16 cellular contexts compared by ENCODE assay signal in genomic region chr11:102552020-102552419, GRCh38. TPM values are rescaled to one million over a fixed set of nuclear protein-coding genes. Genes with fewer than 3 reads are reported as not detected.
DNase-seq lines count a peak whose midpoint lies in the region; ATAC-seq, FAIRE-seq and TF ChIP-seq lines count a peak whose summit lies in the region.
"Had no signal": no experiment of that assay in that cellular context is flagged by ENCODE, and none has a peak within 500 bp of the region (broad histone marks: within the 10 kb centered on the region; RNA-seq: fewer than 3 reads in every experiment).

No MANE protein-coding gene starts in this region.

- no peaks in the 10 kb centered on the region for H3K9me2 ChIP-seq in Karpas-422 (replicated peaks; ENCODE audit: insufficient read depth, low read length)

- FAIRE-seq in GM12878 (lab: Jason Lieb, UNC) (no peak), urothelium cell line (lab: Jason Lieb, UNC) (peak; percentile 53)

- H3K79me2 ChIP-seq in Karpas-422 (ENCODE audit: low read length) (no peaks in the 10 kb centered on the region), GM12878 (ENCODE audit: control insufficient read depth, insufficient read depth, low read length) (no peaks in the 10 kb centered on the region)

- in situ Hi-C loops in GM12878 (cut with MboI) = no loop called here

- H3K4me3 ChIP-seq in Karpas-422 (ENCODE audit: low read length) = no peak overlapping the region
- no peak overlapping the region for H3K4me3 ChIP-seq in GM12878
- H3K4me3 ChIP-seq in lower lobe of right lung = no peak overlapping the region
- no peak overlapping the region for H3K4me3 ChIP-seq in uterus
- no peak overlapping the region for H3K4me3 ChIP-seq in endodermal cell (ENCODE audit: low read length)
- H3K4me3 ChIP-seq: BLaER1, right lobe of liver had no signal

- SMC1A ChIA-PET in GM12878 (lab: Charles Lee; ENCODE audit: uncharacterized antibody, unreplicated experiment) = interaction anchor here (0.7 to 18.2 kb wide), 15 partner anchors 7 to 154 kb away, joined by 3 to 399 read pairs (median 7); no protein-coding TSS in a partner anchor

- H3K9me3 Mint-ChIP-seq in endodermal cell = no peaks in the 10 kb centered on the region

- H3K27ac ChIP-seq in Karpas-422 (ENCODE audit: low read length) = no peak overlapping the region
- H3K27ac ChIP-seq in GM12878 (ENCODE audit: control insufficient read depth, insufficient read depth) = peak overlapping the region; percentile 4; the same call in 1 of the 2 replicates
- H3K27ac ChIP-seq in lower lobe of right lung = peak overlapping the region; percentile 70
- H3K27ac ChIP-seq in uterus = no peak overlapping the region
- no peak overlapping the region for H3K27ac ChIP-seq in endodermal cell (ENCODE audit: low read depth, low read length)
- H3K27ac ChIP-seq: BLaER1, right lobe of liver had no signal

- no peak for DNase-seq in Karpas-422
- no peak for DNase-seq in GM12878 (ENCODE audit: low read depth, low spot score)
- no peak for DNase-seq in lower lobe of right lung
- peak; percentile 67 for DNase-seq in urothelium cell line (ENCODE audit: low spot score)
- no peak for DNase-seq in uterus
- DNase-seq in AG08396 (ENCODE audit: low spot score) = no peak
- DNase-seq in endodermal cell = no peak
- DNase-seq: activated CD4-positive, CD25-positive, alpha-beta regulatory T cell treated with anti-CD3 and anti-CD28 coated beads, Interleukin-2, amount 50 U/mL, for 72 hours; effector CD8-positive, alpha-beta T cell; HCEC 1CT; Kasumi-1; left cardiac atrium; NCI-H1417 treated with DMSO at 0.1 percent for 48 hours; NCI-H2171; right lobe of liver had no signal

- H3K4me1 ChIP-seq in Karpas-422 (ENCODE audit: low read length) = no peaks in the 10 kb centered on the region
- peaks cover 45% of the 10 kb centered on the region for H3K4me1 ChIP-seq in GM12878 (ENCODE audit: control insufficient read depth, insufficient read depth, low read length)
- H3K4me1 ChIP-seq in lower lobe of right lung = no peaks in the 10 kb centered on the region
- H3K4me1 ChIP-seq in uterus = no peaks in the 10 kb centered on the region
- H3K4me1 ChIP-seq in endodermal cell (ENCODE audit: control insufficient read depth, insufficient read depth, low read length) = peaks cover 3% of the 10 kb centered on the region
- H3K4me1 ChIP-seq: right lobe of liver had no signal

- H3K27ac Mint-ChIP-seq in endodermal cell = no peak overlapping the region

- no peak for TF ChIP-seq EP300 in GM12878 (IDR thresholded peaks at IDR 0.05; ENCODE audit: borderline replicate concordance in 1 of 2, control insufficient read depth in 1 of 2, low read depth in 2 of 2, low read length in 2 of 2)

- H3K4me2 ChIP-seq in Karpas-422 (ENCODE audit: low read depth, low read length, poor library complexity, severe bottlenecking) (no peak overlapping the region), GM12878 (ENCODE audit: control insufficient read depth, insufficient read depth) (peak overlapping the region; percentile 46; the same call in 1 of the 2 replicates)
- H3K4me2 ChIP-seq: BLaER1 had no signal

- H4K20me1 ChIP-seq in Karpas-422 (ENCODE audit: insufficient read depth, low read depth, low read length) (no peaks in the 10 kb centered on the region), GM12878 (ENCODE audit: control insufficient read depth, insufficient read depth) (no peaks in the 10 kb centered on the region)
- H4K20me1 ChIP-seq: BLaER1 had no signal

- TF ChIP-seq RAD21 in GM12878 (IDR thresholded peaks at IDR 0.05; ENCODE audit: insufficient read depth, low read depth, low read length) = no peak

- H3K4me3 Mint-ChIP-seq in endodermal cell = no peak overlapping the region

- WGBS in GM12878 (ENCODE audit: insufficient coverage, insufficient replicate concordance, low lambda C conversion rate, missing lambda C conversion rate) = 51% methylated on average over 2 of the region's 2 CpGs
- WGBS in endodermal cell (ENCODE audit: insufficient coverage in 1 of 2, insufficient read length in 1 of 2), 2 experiments = 77 to 95% methylated on average over 2 of the region's 2 CpGs

- POLR2A ChIA-PET in GM12878 (lab: Charles Lee) = interaction anchor here (0.7 to 7.8 kb wide), 14 partner anchors 7 to 61 kb away, joined by 3 to 67 read pairs (median 8); partner anchors contain the start of gene MMP7

- no peaks in the 10 kb centered on the region for H3K27me3 Mint-ChIP-seq in endodermal cell (ENCODE audit: insufficient read depth)

- no TSS peak for BruUV-seq in GM12878 (replicated peaks; lab: Mats Ljungman, UMichigan)

- H3K4me1 Mint-ChIP-seq in endodermal cell = peaks cover 6% of the 10 kb centered on the region

- RAD21 ChIA-PET in GM12878 (lab: Charles Lee; ENCODE audit: unreplicated experiment) = interaction anchor here (1.0 to 8.4 kb wide), 19 partner anchors 8 to 208 kb away, joined by 3 to 143 read pairs (median 12); partner anchors contain the start of gene MMP7

- no peak for TF ChIP-seq POLR2A in GM12878 (IDR thresholded peaks at IDR 0.05; ENCODE audit: low read depth, low read length)
- no peak for TF ChIP-seq POLR2A in uterus (IDR thresholded peaks at IDR 0.05)

- peak overlapping the region; percentile 2; the same call in 1 of the 2 replicates for H2AFZ ChIP-seq in Karpas-422 (ENCODE audit: low read length)
- peak overlapping the region; percentile 54 for H2AFZ ChIP-seq in GM12878 (ENCODE audit: control insufficient read depth, low read depth, low read length)

- H3K9ac ChIP-seq in Karpas-422 (ENCODE audit: low read length) (no peak overlapping the region), GM12878 (ENCODE audit: control insufficient read depth, insufficient read depth, low read length) (no peak overlapping the region), endodermal cell (ENCODE audit: extremely low read depth, low read length, poor library complexity, severe bottlenecking) (no peak overlapping the region)
- H3K9ac ChIP-seq: BLaER1 had no signal

- H3K27me3 ChIP-seq in Karpas-422 (ENCODE audit: low read length) (no peaks in the 10 kb centered on the region), GM12878 (replicated peaks in 1 of 2; ENCODE audit: control insufficient read depth in 2 of 2, insufficient read depth in 2 of 2, low read length in 1 of 2) (no peaks in the 10 kb centered on the region), lower lobe of right lung (ENCODE audit: low read depth) (no peaks in the 10 kb centered on the region), uterus (no peaks in the 10 kb centered on the region), endodermal cell (ENCODE audit: control insufficient read depth, insufficient read depth, low read length, poor library complexity, severe bottlenecking) (no peaks in the 10 kb centered on the region)
- H3K27me3 ChIP-seq: BLaER1, right lobe of liver had no signal

- H3K36me3 ChIP-seq in Karpas-422 (ENCODE audit: insufficient read depth, low read length) (no peaks in the 10 kb centered on the region), GM12878 (ENCODE audit: control insufficient read depth in 2 of 2, insufficient read depth in 2 of 2, low read length in 1 of 2) (no peaks in the 10 kb centered on the region), lower lobe of right lung (no peaks in the 10 kb centered on the region), uterus (no peaks in the 10 kb centered on the region), endodermal cell (ENCODE audit: control insufficient read depth, insufficient read depth, low read length) (no peaks in the 10 kb centered on the region)
- H3K36me3 ChIP-seq: BLaER1, right lobe of liver had no signal

- intact Hi-C loops in GM12878 (cut with micrococcal nuclease; ENCODE audit: unreplicated experiment) = no loop called here
- intact Hi-C loops in lower lobe of right lung (cut with DNase I) = no loop called here
- intact Hi-C loops in uterus (cut with DNase I; ENCODE audit: low total_unique reads) = no loop called here

- ATAC-seq in GM12878 = peak; percentile 12
- peak; percentile 14 to 18 for ATAC-seq in lower lobe of right lung
- ATAC-seq: left cardiac atrium, right lobe of liver had no signal

- TF ChIP-seq CTCF in GM12878 (IDR thresholded peaks at IDR 0.05 in 2 of 3, conservative IDR thresholded peaks at IDR 0.05 in 1 of 3; ENCODE audit: control insufficient read depth in 2 of 3, extremely low read depth in 1 of 3, insufficient read depth in 1 of 3, low read depth in 3 of 3, low read length in 3 of 3) (no peak), lower lobe of right lung (IDR thresholded peaks at IDR 0.05) (no peak), uterus (IDR thresholded peaks at IDR 0.05) (no peak), endodermal cell (conservative IDR thresholded peaks at IDR 0.05) (no peak)

- CTCF ChIA-PET in GM12878 (lab: Yijun Ruan, JAX) = interaction anchor here (1.5 to 9.1 kb wide), 10 partner anchors 8 to 258 kb away, joined by 3 to 110 read pairs (median 8); no protein-coding TSS in a partner anchor

- no peaks in the 10 kb centered on the region for H3K36me3 Mint-ChIP-seq in endodermal cell (ENCODE audit: low read depth)

- no peaks in the 10 kb centered on the region for H3K9me3 ChIP-seq in Karpas-422 (ENCODE audit: low read length)
- no peaks in the 10 kb centered on the region; the same call in 2 of the 3 replicates for H3K9me3 ChIP-seq in GM12878 (replicated peaks; ENCODE audit: control insufficient read depth, insufficient read depth, low read length)
- no peaks in the 10 kb centered on the region for H3K9me3 ChIP-seq in lower lobe of right lung
- H3K9me3 ChIP-seq in uterus = no peaks in the 10 kb centered on the region
- H3K9me3 ChIP-seq in endodermal cell (ENCODE audit: control insufficient read depth, low read length) = no peaks in the 10 kb centered on the region
- H3K9me3 ChIP-seq: right lobe of liver had no signal

RNA-seq across cellular contexts. Expression of gene MMP7, which starts 21.5 kb away (rescaled TPM):
- total RNA-seq in Karpas-422 (2014; rRNA removed; shearing (Covaris generic); ENCODE audit: low replicate concordance) = 0.34 TPM in 1 of 2 replicates, not detected in the other
- total RNA-seq in GM12878 (2013; cell fraction: nucleolus; rRNA removed) = 4.3 and 5.4 TPM in 2 replicates
- 0.68 and 1.7 TPM in 2 replicates for total RNA-seq in GM12878 (2014; rRNA removed)
- 1.1 and 1.7 TPM in 2 replicates for total RNA-seq in GM12878 (2014; rRNA removed; fragmentation: Illumina TruSeq; extraction: Trizol)
- 1.0 and 1.2 TPM in 2 replicates for total RNA-seq in GM12878 (2021)
- polyA plus RNA-seq in GM12878 (2011; ENCODE audit: low read depth) = 0.80 TPM
- 18.0 and 19.9 TPM in 2 replicates for polyA plus RNA-seq in GM12878 (2011; rRNA removed)
- 11.7 and 14.3 TPM in 2 replicates for polyA plus RNA-seq in GM12878 (2011; cell fraction: cytosol; rRNA removed)
- polyA plus RNA-seq in GM12878 (2011; cell fraction: nucleus; rRNA removed) = 4.5 and 7.8 TPM in 2 replicates
- 1.4 TPM in 2 replicates for polyA plus RNA-seq in GM12878 (2012)
- polyA plus RNA-seq in GM12878 (2014; fragmentation: Illumina TruSeq; extraction: Trizol) = 0.62 and 1.2 TPM in 2 replicates
- 1 to 10 TPM; 1.6 to 1.7 TPM for polyA plus RNA-seq in GM12878 (2014; fragmentation: Nextera tagmentation; extraction: Ambion mirVana)
- polyA plus RNA-seq in GM12878 (2014; rRNA removed) = 0.52 and 0.92 TPM in 2 replicates
- under 1 TPM; 0.63 to 0.68 TPM for polyA plus RNA-seq in GM12878 (2016; fragmentation: Nextera tagmentation; extraction: Ambion mirVana)
- polyA minus RNA-seq in GM12878 (2011; rRNA and poly(A)+ RNA removed) = 5.3 and 10.9 TPM in 2 replicates
- polyA minus RNA-seq in GM12878 (2011; cell fraction: cytosol; rRNA and poly(A)+ RNA removed) = 2.5 and 2.7 TPM in 2 replicates
- polyA minus RNA-seq in GM12878 (2011; cell fraction: nucleus; rRNA and poly(A)+ RNA removed) = 0.97 and 1.1 TPM in 2 replicates
- total RNA-seq in lower lobe of right lung = 7.1 TPM
- 10 to 100 TPM in 3 of 4 donors, 1 to 10 TPM in 1; 7.2 to 40.5 (median 14.6) TPM for total RNA-seq in uterus
- not detected for total RNA-seq in endodermal cell
- polyA plus RNA-seq in endodermal cell (2013, experiment 1 of 2) = 0.28 TPM
- polyA plus RNA-seq in endodermal cell (2013, experiment 2 of 2) = 0.66 TPM

Comparison
In these comparisons a context has a peak if more than half of its experiments do, and no peak if none do; other contexts are left out.
1. H3K27ac ChIP-seq: peak in GM12878 (single experiment) and lower lobe of right lung (single experiment); none in Karpas-422 (single experiment), uterus (0 of 2) and endodermal cell (single experiment).